1 cellular context compared by ENCODE assay signal in the genomic region with DNA sequence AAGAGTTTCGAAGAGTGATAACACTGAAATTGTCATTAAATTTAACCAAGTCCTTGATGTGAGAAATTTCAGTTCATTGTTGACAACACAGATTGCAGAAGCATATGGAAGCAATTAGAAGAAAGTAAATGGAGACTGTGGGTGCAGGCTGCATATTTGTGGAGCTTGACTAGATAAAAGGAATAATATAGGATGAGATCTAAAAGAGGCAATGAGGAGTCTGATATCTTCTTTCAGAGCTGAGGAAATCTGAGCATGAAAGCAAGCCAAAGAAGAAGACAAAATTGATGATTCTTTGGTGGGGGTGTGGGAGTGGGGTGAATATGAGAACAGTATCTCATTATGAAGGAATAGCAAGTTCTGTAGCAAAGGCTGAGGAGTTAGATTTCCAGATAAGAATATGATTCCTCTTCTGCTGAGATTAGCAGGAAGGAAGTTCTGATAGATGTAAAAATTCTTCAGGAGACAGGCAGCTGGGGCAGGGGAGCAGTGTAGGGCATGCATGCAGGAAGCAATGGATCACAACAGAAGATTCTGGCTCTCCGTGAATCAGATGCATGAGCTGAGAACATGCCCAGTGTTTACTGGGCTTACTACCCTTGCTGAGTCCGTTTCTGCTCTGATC.
TF ChIP-seq lines count a peak whose summit lies in the region.

No MANE protein-coding gene starts in this region.

TF ChIP-seq in GM23338, 12 proteins besides CTCF, POLR2A, EP300 and RAD21 (continued from another document):
- no peak for TF ChIP-seq NANOG (IDR thresholded peaks at IDR 0.05; ENCODE audit: borderline replicate concordance)
- no peak for TF ChIP-seq STAT1 (IDR thresholded peaks at IDR 0.05; ENCODE audit: unreplicated experiment)
- TF ChIP-seq ZNF114 (CRISPR knock-in tag; IDR thresholded peaks at IDR 0.05): no peak
- no peak for TF ChIP-seq ETS1 (IDR thresholded peaks at IDR 0.05)
- TF ChIP-seq, protein P1, sequence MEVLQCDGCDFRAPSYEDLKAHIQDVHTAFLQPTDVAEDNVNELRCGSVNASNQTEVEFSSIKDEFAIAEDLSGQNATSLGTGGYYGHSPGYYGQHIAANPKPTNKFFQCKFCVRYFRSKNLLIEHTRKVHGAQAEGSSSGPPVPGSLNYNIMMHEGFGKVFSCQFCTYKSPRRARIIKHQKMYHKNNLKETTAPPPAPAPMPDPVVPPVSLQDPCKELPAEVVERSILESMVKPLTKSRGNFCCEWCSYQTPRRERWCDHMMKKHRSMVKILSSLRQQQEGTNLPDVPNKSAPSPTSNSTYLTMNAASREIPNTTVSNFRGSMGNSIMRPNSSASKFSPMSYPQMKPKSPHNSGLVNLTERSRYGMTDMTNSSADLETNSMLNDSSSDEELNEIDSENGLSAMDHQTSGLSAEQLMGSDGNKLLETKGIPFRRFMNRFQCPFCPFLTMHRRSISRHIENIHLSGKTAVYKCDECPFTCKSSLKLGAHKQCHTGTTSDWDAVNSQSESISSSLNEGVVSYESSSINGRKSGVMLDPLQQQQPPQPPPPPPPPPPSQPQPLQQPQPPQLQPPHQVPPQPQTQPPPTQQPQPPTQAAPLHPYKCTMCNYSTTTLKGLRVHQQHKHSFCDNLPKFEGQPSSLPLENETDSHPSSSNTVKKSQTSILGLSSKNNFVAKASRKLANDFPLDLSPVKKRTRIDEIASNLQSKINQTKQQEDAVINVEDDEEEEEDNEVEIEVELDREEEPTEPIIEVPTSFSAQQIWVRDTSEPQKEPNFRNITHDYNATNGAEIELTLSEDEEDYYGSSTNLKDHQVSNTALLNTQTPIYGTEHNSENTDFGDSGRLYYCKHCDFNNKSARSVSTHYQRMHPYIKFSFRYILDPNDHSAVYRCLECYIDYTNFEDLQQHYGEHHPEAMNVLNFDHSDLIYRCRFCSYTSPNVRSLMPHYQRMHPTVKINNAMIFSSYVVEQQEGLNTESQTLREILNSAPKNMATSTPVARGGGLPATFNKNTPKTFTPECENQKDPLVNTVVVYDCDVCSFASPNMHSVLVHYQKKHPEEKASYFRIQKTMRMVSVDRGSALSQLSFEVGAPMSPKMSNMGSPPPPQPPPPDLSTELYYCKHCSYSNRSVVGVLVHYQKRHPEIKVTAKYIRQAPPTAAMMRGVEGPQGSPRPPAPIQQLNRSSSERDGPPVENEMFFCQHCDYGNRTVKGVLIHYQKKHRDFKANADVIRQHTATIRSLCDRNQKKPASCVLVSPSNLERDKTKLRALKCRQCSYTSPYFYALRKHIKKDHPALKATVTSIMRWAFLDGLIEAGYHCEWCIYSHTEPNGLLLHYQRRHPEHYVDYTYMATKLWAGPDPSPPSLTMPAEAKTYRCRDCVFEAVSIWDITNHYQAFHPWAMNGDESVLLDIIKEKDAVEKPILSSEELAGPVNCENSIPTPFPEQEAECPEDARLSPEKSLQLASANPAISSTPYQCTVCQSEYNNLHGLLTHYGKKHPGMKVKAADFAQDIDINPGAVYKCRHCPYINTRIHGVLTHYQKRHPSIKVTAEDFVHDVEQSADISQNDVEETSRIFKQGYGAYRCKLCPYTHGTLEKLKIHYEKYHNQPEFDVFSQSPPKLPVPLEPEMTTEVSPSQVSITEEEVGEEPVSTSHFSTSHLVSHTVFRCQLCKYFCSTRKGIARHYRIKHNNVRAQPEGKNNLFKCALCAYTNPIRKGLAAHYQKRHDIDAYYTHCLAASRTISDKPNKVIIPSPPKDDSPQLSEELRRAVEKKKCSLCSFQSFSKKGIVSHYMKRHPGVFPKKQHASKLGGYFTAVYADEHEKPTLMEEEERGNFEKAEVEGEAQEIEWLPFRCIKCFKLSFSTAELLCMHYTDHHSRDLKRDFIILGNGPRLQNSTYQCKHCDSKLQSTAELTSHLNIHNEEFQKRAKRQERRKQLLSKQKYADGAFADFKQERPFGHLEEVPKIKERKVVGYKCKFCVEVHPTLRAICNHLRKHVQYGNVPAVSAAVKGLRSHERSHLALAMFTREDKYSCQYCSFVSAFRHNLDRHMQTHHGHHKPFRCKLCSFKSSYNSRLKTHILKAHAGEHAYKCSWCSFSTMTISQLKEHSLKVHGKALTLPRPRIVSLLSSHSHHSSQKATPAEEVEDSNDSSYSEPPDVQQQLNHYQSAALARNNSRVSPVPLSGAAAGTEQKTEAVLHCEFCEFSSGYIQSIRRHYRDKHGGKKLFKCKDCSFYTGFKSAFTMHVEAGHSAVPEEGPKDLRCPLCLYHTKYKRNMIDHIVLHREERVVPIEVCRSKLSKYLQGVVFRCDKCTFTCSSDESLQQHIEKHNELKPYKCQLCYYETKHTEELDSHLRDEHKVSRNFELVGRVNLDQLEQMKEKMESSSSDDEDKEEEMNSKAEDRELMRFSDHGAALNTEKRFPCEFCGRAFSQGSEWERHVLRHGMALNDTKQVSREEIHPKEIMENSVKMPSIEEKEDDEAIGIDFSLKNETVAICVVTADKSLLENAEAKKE (CRISPR knock-in tag; IDR thresholded peaks at IDR 0.05): no peak
